In the genomic region with DNA sequence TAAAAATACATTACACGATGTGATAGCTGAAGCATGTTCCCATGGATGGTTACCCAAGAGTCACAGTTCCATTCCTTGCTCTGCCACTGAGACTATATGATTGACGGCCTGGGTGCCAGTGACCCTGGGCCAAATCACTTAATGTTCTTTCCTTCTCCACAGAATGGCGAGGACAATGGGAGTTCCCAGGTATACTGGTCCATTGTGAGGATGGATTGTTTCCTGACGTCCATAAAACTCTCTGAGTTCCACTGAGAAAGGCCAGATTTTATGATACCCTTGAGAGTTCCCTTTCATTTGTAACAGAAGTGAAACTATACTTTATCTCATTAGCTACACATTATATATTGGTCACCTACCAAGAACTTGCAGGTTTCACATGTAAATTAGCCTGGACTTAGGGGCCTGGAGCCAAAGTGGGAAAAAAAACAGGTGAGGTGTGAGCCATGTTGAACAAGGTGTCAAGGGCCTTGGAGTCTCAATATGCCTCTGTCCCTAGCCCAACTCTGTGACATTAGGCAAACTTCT, we compare ENCODE assay signal across 25 cellular contexts.
"Had no signal": no experiment of that assay in that cellular context is flagged by ENCODE, and none has a peak within 500 bp of the region (broad histone marks: within the 10 kb centered on the region; RNA-seq: fewer than 3 reads in every experiment).

No MANE protein-coding gene starts in this region.

- ATAC-seq: left cardiac atrium; naive thymus-derived CD4-positive, alpha-beta T cell; natural killer cell treated with Interleukin-12 subunit alpha and Interleukin-12 subunit beta and Interleukin-15 and Interleukin-18, amount 100 ng/mL, for 72 hours; right lobe of liver; stimulated activated naive CD8-positive, alpha-beta T cell treated with anti-CD3 and anti-CD28 coated beads, Interleukin-15, amount 100 ng/mL, for 72 hours; upper lobe of right lung had no signal

- FAIRE-seq: urothelium cell line had no signal

- H3K9me3 ChIP-seq: left ventricle myocardium inferior, ovary, right atrium auricular region, right lobe of liver, tibial nerve, upper lobe of right lung had no signal

- H3K27ac ChIP-seq: left ventricle myocardium inferior, ovary, right atrium auricular region, right lobe of liver, tibial nerve, upper lobe of right lung had no signal

- H3K36me3 Mint-ChIP-seq: mesothelial cell of epicardium; naive thymus-derived CD4-positive, alpha-beta T cell; natural killer cell treated with Interleukin-12 subunit alpha and Interleukin-12 subunit beta and Interleukin-15 and Interleukin-18, amount 100 ng/mL, for 72 hours; stimulated activated memory B cell treated with anti-CD40 and anti-IgM and Interleukin-4, amounts not matched to agents 10 μg/mL and 1 μg/mL and 100 μg/mL, for 72 hours had no signal

- DNase-seq: hippocampal formation; kidney glomerular epithelial cell; left cardiac atrium; left ventricle myocardium inferior; mesendoderm; naive thymus-derived CD4-positive, alpha-beta T cell; ovary; right lobe of liver; stimulated activated CD4-positive, alpha-beta T cell treated with anti-CD3 and anti-CD28 coated beads, Interleukin-1b, Interleukin-23, amount 100 ng/mL, for 48 hours; stimulated activated CD4-positive, alpha-beta T cell treated with anti-CD3 and anti-CD28 coated beads, Interleukin-2, amount 100 ng/mL, for 48 hours; stimulated activated CD4-positive, alpha-beta T cell treated with anti-CD3 and anti-CD28 coated beads, Interleukin-4, amount 100 ng/mL, for 4 hours; stimulated activated CD8-positive, alpha-beta memory T cell treated with anti-CD3 and anti-CD28 coated beads, Interleukin-4, amount 100 ng/mL, for 48 hours; stimulated activated naive CD4-positive, alpha-beta T cell treated with Interleukin-2 at 50 U/mL for 16 hours; stimulated activated naive CD8-positive, alpha-beta T cell treated with anti-CD3 and anti-CD28 coated beads, Interleukin-15, amount 100 ng/mL, for 72 hours; substantia nigra; upper lobe of right lung had no signal

- H3K4me1 Mint-ChIP-seq: naive thymus-derived CD4-positive, alpha-beta T cell; stimulated activated memory B cell treated with anti-CD40 and anti-IgM and Interleukin-4, amounts not matched to agents 10 μg/mL and 1 μg/mL and 100 μg/mL, for 72 hours; stimulated activated naive CD8-positive, alpha-beta T cell treated with anti-CD3 and anti-CD28 coated beads, Interleukin-15, amount 100 ng/mL, for 72 hours had no signal

- H3K4me2 ChIP-seq: smooth muscle cell had no signal

- H3K4me3 ChIP-seq: left ventricle myocardium inferior, lung, ovary, right atrium auricular region, right lobe of liver, smooth muscle cell, tibial nerve, upper lobe of right lung had no signal

- H3K27me3 Mint-ChIP-seq: stimulated activated memory B cell treated with anti-CD40 and anti-IgM and Interleukin-4, amounts not matched to agents 10 μg/mL and 1 μg/mL and 100 μg/mL, for 72 hours; stimulated activated naive CD8-positive, alpha-beta T cell treated with anti-CD3 and anti-CD28 coated beads, Interleukin-15, amount 100 ng/mL, for 72 hours had no signal

- H3K27ac Mint-ChIP-seq: mesothelial cell of epicardium; naive thymus-derived CD4-positive, alpha-beta T cell; natural killer cell treated with Interleukin-12 subunit alpha and Interleukin-12 subunit beta and Interleukin-15 and Interleukin-18, amount 100 ng/mL, for 72 hours; progenitor cell of endocrine pancreas; stimulated activated memory B cell treated with anti-CD40 and anti-IgM and Interleukin-4, amounts not matched to agents 10 μg/mL and 1 μg/mL and 100 μg/mL, for 72 hours; stimulated activated naive CD8-positive, alpha-beta T cell treated with anti-CD3 and anti-CD28 coated beads, Interleukin-15, amount 100 ng/mL, for 72 hours had no signal

- H3K36me3 ChIP-seq: left ventricle myocardium inferior, ovary, right atrium auricular region, right lobe of liver, tibial nerve, upper lobe of right lung had no signal

- H3K4me1 ChIP-seq: left ventricle myocardium inferior, right atrium auricular region, right lobe of liver, tibial nerve, upper lobe of right lung had no signal

- H3K4me3 Mint-ChIP-seq: mesothelial cell of epicardium; naive thymus-derived CD4-positive, alpha-beta T cell; natural killer cell treated with Interleukin-12 subunit alpha and Interleukin-12 subunit beta and Interleukin-15 and Interleukin-18, amount 100 ng/mL, for 72 hours; stimulated activated memory B cell treated with anti-CD40 and anti-IgM and Interleukin-4, amounts not matched to agents 10 μg/mL and 1 μg/mL and 100 μg/mL, for 72 hours; stimulated activated naive CD8-positive, alpha-beta T cell treated with anti-CD3 and anti-CD28 coated beads, Interleukin-15, amount 100 ng/mL, for 72 hours had no signal

- H3K9me3 Mint-ChIP-seq: stimulated activated memory B cell treated with anti-CD40 and anti-IgM and Interleukin-4, amounts not matched to agents 10 μg/mL and 1 μg/mL and 100 μg/mL, for 72 hours; stimulated activated naive CD8-positive, alpha-beta T cell treated with anti-CD3 and anti-CD28 coated beads, Interleukin-15, amount 100 ng/mL, for 72 hours had no signal

- H3K27me3 ChIP-seq: ovary, right atrium auricular region, right lobe of liver, tibial nerve, upper lobe of right lung had no signal
